ENCODE assay signal across 14 cellular contexts in genomic region chr12:120104924-120105323, GRCh38.
"Had no signal": no experiment of that assay in that cellular context is flagged by ENCODE, and none has a peak within 500 bp of the region (broad histone marks: within the 10 kb centered on the region; RNA-seq: fewer than 3 reads in every experiment).

No MANE protein-coding gene starts in this region.

- H3K9me3 ChIP-seq: ascending aorta, heart right ventricle, left lung had no signal

- H3K4me3 ChIP-seq: ascending aorta, heart right ventricle, left lung had no signal

- H3K27ac Mint-ChIP-seq: activated B cell treated with CpG ODN at 0.5 μM for 24 hours; activated CD4-positive, alpha-beta T cell treated with anti-CD3 and anti-CD28 coated beads, Interleukin-2, amount 10 ng/mL, durations not matched to agents 7 days and 5 days; activated T-helper 1 cell treated with anti-CD3 and anti-CD28 coated beads, Interleukin-12 subunit alpha, Interleukin-12 subunit beta, Interleukin-2, Interleukin-4 antibody, amounts not matched to agents 30 ng/mL and 10 ng/mL and 1 ng/mL, durations not matched to agents 14 hours and 24 hours and 36 hours had no signal

- H3K27ac ChIP-seq: ascending aorta, heart right ventricle, left lung had no signal

- H3K27me3 Mint-ChIP-seq: activated B cell treated with CpG ODN at 0.5 μM for 24 hours; activated CD4-positive, alpha-beta T cell treated with anti-CD3 and anti-CD28 coated beads, Interleukin-2, amount 10 ng/mL, durations not matched to agents 7 days and 5 days had no signal

- H3K27me3 ChIP-seq: ascending aorta, heart right ventricle, left lung had no signal

- H3K4me3 Mint-ChIP-seq: activated B cell treated with CpG ODN at 0.5 μM for 24 hours; activated CD4-positive, alpha-beta T cell treated with anti-CD3 and anti-CD28 coated beads, Interleukin-2, amount 10 ng/mL, durations not matched to agents 7 days and 5 days; activated T-helper 1 cell treated with anti-CD3 and anti-CD28 coated beads, Interleukin-12 subunit alpha, Interleukin-12 subunit beta, Interleukin-2, Interleukin-4 antibody, amounts not matched to agents 30 ng/mL and 10 ng/mL and 1 ng/mL, durations not matched to agents 14 hours and 24 hours and 36 hours; stimulated activated effector memory CD8-positive, alpha-beta T cell treated with anti-CD3 and anti-CD28 coated beads, Interleukin-12 subunit alpha, Interleukin-12 subunit beta, amount 100 ng/mL, for 72 hours had no signal

- DNase-seq: activated B cell treated with CpG ODN at 0.5 μM for 24 hours; activated CD4-positive, alpha-beta T cell treated with anti-CD3 and anti-CD28 coated beads, Interleukin-2, amount 10 ng/mL, durations not matched to agents 7 days and 5 days; activated CD8-positive, alpha-beta memory T cell treated with anti-CD3 and anti-CD28 coated beads, Interleukin-2, amount 50 U/mL, for 48 hours; heart right ventricle; left lung; T-helper 2 cell had no signal

- FAIRE-seq: bronchial epithelial cell, frontal cortex, islet of Langerhans, TTC549, urothelium cell line had no signal

- ATAC-seq: heart right ventricle; left lung; stimulated activated effector memory CD8-positive, alpha-beta T cell treated with anti-CD3 and anti-CD28 coated beads, Interleukin-12 subunit alpha, Interleukin-12 subunit beta, amount 100 ng/mL, for 72 hours had no signal

- H3K9me3 Mint-ChIP-seq: activated B cell treated with CpG ODN at 0.5 μM for 24 hours; activated CD4-positive, alpha-beta T cell treated with anti-CD3 and anti-CD28 coated beads, Interleukin-2, amount 10 ng/mL, durations not matched to agents 7 days and 5 days; activated T-helper 1 cell treated with anti-CD3 and anti-CD28 coated beads, Interleukin-12 subunit alpha, Interleukin-12 subunit beta, Interleukin-2, Interleukin-4 antibody, amounts not matched to agents 30 ng/mL and 10 ng/mL and 1 ng/mL, durations not matched to agents 14 hours and 24 hours and 36 hours; stimulated activated effector memory CD8-positive, alpha-beta T cell treated with anti-CD3 and anti-CD28 coated beads, Interleukin-12 subunit alpha, Interleukin-12 subunit beta, amount 100 ng/mL, for 72 hours had no signal
